In the genomic region with DNA sequence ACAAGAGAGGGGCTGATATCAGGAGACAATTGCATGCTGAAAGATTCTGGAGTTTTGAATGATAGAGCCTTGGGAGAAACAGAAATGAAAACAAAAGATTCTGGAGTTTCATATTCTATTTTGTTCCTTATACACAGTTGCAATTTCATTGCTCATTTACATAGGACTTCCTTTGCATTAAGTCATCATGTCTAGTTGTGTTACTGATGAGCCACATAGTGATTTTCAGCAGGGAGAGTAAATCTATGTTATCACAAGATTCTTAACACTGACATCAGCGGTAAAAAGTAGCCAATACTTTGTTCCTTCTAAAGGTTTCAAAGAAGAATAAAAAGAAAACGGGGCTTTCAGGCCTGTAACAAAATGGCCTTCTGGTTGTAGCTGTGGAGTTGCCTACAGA, we compare ENCODE assay signal across 1 cellular context.
TF ChIP-seq lines count a peak whose summit lies in the region.

No MANE protein-coding gene starts in this region.

TF ChIP-seq in K562, 482 proteins besides CTCF, POLR2A, EP300 and RAD21 (continued from another document and continues in another):
- no peak for TF ChIP-seq GMEB1 (CRISPR knock-in tag; IDR thresholded peaks at IDR 0.05)
- TF ChIP-seq ARID1B (IDR thresholded peaks at IDR 0.05), result no peak
- TF ChIP-seq LCOR (CRISPR knock-in tag; IDR thresholded peaks at IDR 0.05), result no peak
- no peak for TF ChIP-seq NKRF (IDR thresholded peaks at IDR 0.05; ENCODE audit: borderline replicate concordance)
- TF ChIP-seq ZNF133 (CRISPR knock-in tag; IDR thresholded peaks at IDR 0.05), result no peak
- TF ChIP-seq MCM3 (IDR thresholded peaks at IDR 0.05), result no peak
- TF ChIP-seq SRSF3 (IDR thresholded peaks at IDR 0.05; ENCODE audit: insufficient read depth, low read length), result no peak
- 0 out of 2 replicates have a peak, but pooled peaks have one; percentile 10 for TF ChIP-seq ATF7 (IDR thresholded peaks at IDR 0.05)
- TF ChIP-seq SOX6 (IDR thresholded peaks at IDR 0.05), result no peak
- no peak for TF ChIP-seq CCNT2 (IDR thresholded peaks at IDR 0.05; ENCODE audit: borderline replicate concordance, extremely low read depth, insufficient read length, low read depth, low read length)
- no peak for TF ChIP-seq RBM22 (IDR thresholded peaks at IDR 0.05; ENCODE audit: low read depth, low read length, poor library complexity, severe bottlenecking)
- TF ChIP-seq SNAPC5 (CRISPR knock-in tag; IDR thresholded peaks at IDR 0.05), result no peak
- TF ChIP-seq ZNF644 (tag; IDR thresholded peaks at IDR 0.05; ENCODE audit: low read depth), result no peak
- TF ChIP-seq ZNF165 (CRISPR knock-in tag; IDR thresholded peaks at IDR 0.05; ENCODE audit: borderline replicate concordance), result no peak
- no peak for TF ChIP-seq PATZ1 (CRISPR knock-in tag; IDR thresholded peaks at IDR 0.05; ENCODE audit: borderline replicate concordance)
- TF ChIP-seq ZBTB8A (IDR thresholded peaks at IDR 0.05; ENCODE audit: partially characterized antibody), result no peak
- no peak for TF ChIP-seq TBL1XR1 (IDR thresholded peaks at IDR 0.05; ENCODE audit: low read length in 2 of 2)
- TF ChIP-seq ARHGAP35 (IDR thresholded peaks at IDR 0.05; ENCODE audit: partially characterized antibody), result no peak
- TF ChIP-seq ZNF707 (CRISPR knock-in tag; conservative IDR thresholded peaks at IDR 0.05), result no peak
- no peak for TF ChIP-seq HNRNPL (IDR thresholded peaks at IDR 0.05; ENCODE audit: low read depth, low read length)
- TF ChIP-seq YY1 (IDR thresholded peaks at IDR 0.05; ENCODE audit: borderline replicate concordance in 1 of 3, control insufficient read depth in 1 of 3, extremely low read depth in 1 of 3, insufficient read depth in 3 of 3, insufficient read length in 1 of 3, insufficient replicate concordance in 2 of 3, low read depth in 1 of 3, low read length in 2 of 3), result peak in 1 of 3 experiments; percentile 47
- TF ChIP-seq, protein P1, sequence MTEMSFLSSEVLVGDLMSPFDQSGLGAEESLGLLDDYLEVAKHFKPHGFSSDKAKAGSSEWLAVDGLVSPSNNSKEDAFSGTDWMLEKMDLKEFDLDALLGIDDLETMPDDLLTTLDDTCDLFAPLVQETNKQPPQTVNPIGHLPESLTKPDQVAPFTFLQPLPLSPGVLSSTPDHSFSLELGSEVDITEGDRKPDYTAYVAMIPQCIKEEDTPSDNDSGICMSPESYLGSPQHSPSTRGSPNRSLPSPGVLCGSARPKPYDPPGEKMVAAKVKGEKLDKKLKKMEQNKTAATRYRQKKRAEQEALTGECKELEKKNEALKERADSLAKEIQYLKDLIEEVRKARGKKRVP (CRISPR knock-in tag; IDR thresholded peaks at IDR 0.05), result no peak
- 0 out of 4 replicates have a peak, but pooled peaks of 1 of the 2 experiments have one; percentile 13 for TF ChIP-seq FOXK2 (conservative IDR thresholded peaks at IDR 0.05 in 1 of 2, IDR thresholded peaks at IDR 0.05 in 1 of 2; ENCODE audit: low read depth in 2 of 2)
- TF ChIP-seq NUFIP1 (IDR thresholded peaks at IDR 0.05; ENCODE audit: partially characterized antibody), result no peak
- TF ChIP-seq FOXA1 (IDR thresholded peaks at IDR 0.05; ENCODE audit: borderline replicate concordance), result no peak
- TF ChIP-seq C11orf30 (IDR thresholded peaks at IDR 0.05; ENCODE audit: low read depth), result no peak
- TF ChIP-seq XRCC4 (IDR thresholded peaks at IDR 0.05; ENCODE audit: extremely low read depth, insufficient read depth, insufficient read length), result no peak
- TF ChIP-seq HMG20A (CRISPR knock-in tag; conservative IDR thresholded peaks at IDR 0.05), result no peak
- TF ChIP-seq ZNF143 (CRISPR knock-in tag; IDR thresholded peaks at IDR 0.05), result no peak
- TF ChIP-seq, protein P2, sequence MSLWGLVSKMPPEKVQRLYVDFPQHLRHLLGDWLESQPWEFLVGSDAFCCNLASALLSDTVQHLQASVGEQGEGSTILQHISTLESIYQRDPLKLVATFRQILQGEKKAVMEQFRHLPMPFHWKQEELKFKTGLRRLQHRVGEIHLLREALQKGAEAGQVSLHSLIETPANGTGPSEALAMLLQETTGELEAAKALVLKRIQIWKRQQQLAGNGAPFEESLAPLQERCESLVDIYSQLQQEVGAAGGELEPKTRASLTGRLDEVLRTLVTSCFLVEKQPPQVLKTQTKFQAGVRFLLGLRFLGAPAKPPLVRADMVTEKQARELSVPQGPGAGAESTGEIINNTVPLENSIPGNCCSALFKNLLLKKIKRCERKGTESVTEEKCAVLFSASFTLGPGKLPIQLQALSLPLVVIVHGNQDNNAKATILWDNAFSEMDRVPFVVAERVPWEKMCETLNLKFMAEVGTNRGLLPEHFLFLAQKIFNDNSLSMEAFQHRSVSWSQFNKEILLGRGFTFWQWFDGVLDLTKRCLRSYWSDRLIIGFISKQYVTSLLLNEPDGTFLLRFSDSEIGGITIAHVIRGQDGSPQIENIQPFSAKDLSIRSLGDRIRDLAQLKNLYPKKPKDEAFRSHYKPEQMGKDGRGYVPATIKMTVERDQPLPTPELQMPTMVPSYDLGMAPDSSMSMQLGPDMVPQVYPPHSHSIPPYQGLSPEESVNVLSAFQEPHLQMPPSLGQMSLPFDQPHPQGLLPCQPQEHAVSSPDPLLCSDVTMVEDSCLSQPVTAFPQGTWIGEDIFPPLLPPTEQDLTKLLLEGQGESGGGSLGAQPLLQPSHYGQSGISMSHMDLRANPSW (CRISPR knock-in tag; IDR thresholded peaks at IDR 0.05), result no peak
- TF ChIP-seq, protein P3, sequence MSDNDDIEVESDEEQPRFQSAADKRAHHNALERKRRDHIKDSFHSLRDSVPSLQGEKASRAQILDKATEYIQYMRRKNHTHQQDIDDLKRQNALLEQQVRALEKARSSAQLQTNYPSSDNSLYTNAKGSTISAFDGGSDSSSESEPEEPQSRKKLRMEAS (CRISPR knock-in tag; IDR thresholded peaks at IDR 0.05), result no peak
- TF ChIP-seq HDAC6 (IDR thresholded peaks at IDR 0.05; ENCODE audit: low read depth, low read length), result no peak
- TF ChIP-seq MED1 (CRISPR knock-in tag; IDR thresholded peaks at IDR 0.05; ENCODE audit: borderline replicate concordance), result no peak
- no peak for TF ChIP-seq TGIF2 (CRISPR knock-in tag; IDR thresholded peaks at IDR 0.05)
- TF ChIP-seq TCF7L2 (IDR thresholded peaks at IDR 0.05; ENCODE audit: low read depth, low read length), result no peak
- peak; percentile 29 for TF ChIP-seq MEIS2 (IDR thresholded peaks at IDR 0.05; ENCODE audit: partially characterized antibody)
- TF ChIP-seq ADNP (tag; IDR thresholded peaks at IDR 0.05), result no peak
- TF ChIP-seq ZFX (CRISPR knock-in tag; IDR thresholded peaks at IDR 0.05), result peak; percentile 46; the same call in 1 of the 2 replicates
- no peak for TF ChIP-seq KLF1 (tag; IDR thresholded peaks at IDR 0.05)
- no peak for TF ChIP-seq BHLHE40 (IDR thresholded peaks at IDR 0.05; ENCODE audit: low read length)
- no peak for TF ChIP-seq SP2 (IDR thresholded peaks at IDR 0.05; ENCODE audit: extremely low read depth, low read depth, low read length, poor library complexity, severe bottlenecking)
- TF ChIP-seq DPF2 (IDR thresholded peaks at IDR 0.05), result peak; percentile 30; the same call in 1 of the 2 replicates
- no peak for TF ChIP-seq ETV6 (IDR thresholded peaks at IDR 0.05; ENCODE audit: borderline replicate concordance in 1 of 2, low read depth in 2 of 2, low read length in 1 of 2)
- no peak for TF ChIP-seq ETV6 (CRISPR knock-in tag; IDR thresholded peaks at IDR 0.05; ENCODE audit: borderline replicate concordance)
- no peak for TF ChIP-seq SAFB2 (IDR thresholded peaks at IDR 0.05; ENCODE audit: borderline replicate concordance, low read depth, low read length, severe bottlenecking)
- TF ChIP-seq CHD2 (IDR thresholded peaks at IDR 0.05; ENCODE audit: low read depth, low read length), result no peak
- TF ChIP-seq BRD9 (IDR thresholded peaks at IDR 0.05; ENCODE audit: low read depth, partially characterized antibody), result no peak
- TF ChIP-seq KAT8 (IDR thresholded peaks at IDR 0.05; ENCODE audit: low read depth), result no peak
- no peak for TF ChIP-seq RBM15 (IDR thresholded peaks at IDR 0.05; ENCODE audit: insufficient read depth, low read length)
- no peak for TF ChIP-seq EGR1 (conservative IDR thresholded peaks at IDR 0.05)
- no peak for TF ChIP-seq POLR2H (tag; IDR thresholded peaks at IDR 0.05; ENCODE audit: low read depth)
- no peak for TF ChIP-seq SMAD1 (IDR thresholded peaks at IDR 0.05; ENCODE audit: low read depth, low read length, partially characterized antibody)
- no peak for TF ChIP-seq GTF2B (IDR thresholded peaks at IDR 0.05; ENCODE audit: extremely low read depth, insufficient read length)
- TF ChIP-seq LEF1 (IDR thresholded peaks at IDR 0.05), result 0 out of 2 replicates have a peak, but pooled peaks have one; percentile 31
- peak; percentile 83 for TF ChIP-seq ZNF592 (IDR thresholded peaks at IDR 0.05)
